In the genomic region with DNA sequence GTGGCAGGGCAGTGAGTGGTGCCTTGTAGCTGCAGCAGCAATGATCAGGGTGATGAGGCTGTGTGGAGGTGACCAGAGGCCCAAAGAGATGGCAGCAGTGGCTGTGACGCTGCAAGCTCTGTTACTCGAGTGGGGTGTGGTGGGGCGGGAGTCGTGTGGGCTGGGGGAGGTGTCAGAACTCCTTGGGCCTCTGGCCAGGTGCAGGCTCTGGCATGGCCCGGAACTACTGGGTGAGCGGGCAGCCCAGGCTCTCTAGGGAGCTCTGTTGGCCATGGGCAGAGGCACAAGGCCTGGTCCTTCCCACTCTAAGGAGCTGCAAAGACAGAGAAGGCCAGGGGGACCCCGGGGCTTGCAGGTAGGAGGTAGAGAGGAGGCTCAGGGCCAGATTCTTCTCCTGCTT, we compare ENCODE assay signal across 1 cellular context.
TF ChIP-seq lines count a peak whose summit lies in the region.

No MANE protein-coding gene starts in this region.

TF ChIP-seq in IMR-90, 13 proteins besides CTCF, POLR2A, EP300 and RAD21 (continued from another document):
- TF ChIP-seq, protein P1, sequence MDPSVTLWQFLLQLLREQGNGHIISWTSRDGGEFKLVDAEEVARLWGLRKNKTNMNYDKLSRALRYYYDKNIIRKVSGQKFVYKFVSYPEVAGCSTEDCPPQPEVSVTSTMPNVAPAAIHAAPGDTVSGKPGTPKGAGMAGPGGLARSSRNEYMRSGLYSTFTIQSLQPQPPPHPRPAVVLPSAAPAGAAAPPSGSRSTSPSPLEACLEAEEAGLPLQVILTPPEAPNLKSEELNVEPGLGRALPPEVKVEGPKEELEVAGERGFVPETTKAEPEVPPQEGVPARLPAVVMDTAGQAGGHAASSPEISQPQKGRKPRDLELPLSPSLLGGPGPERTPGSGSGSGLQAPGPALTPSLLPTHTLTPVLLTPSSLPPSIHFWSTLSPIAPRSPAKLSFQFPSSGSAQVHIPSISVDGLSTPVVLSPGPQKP (IDR thresholded peaks at IDR 0.05; ENCODE audit: borderline replicate concordance, low read depth, low read length): no peak
- no peak for TF ChIP-seq NFE2L2 (IDR thresholded peaks at IDR 0.05; ENCODE audit: low read depth, low read length)
- no peak for TF ChIP-seq RCOR1 (IDR thresholded peaks at IDR 0.05; ENCODE audit: insufficient replicate concordance, low read length)
- no peak for TF ChIP-seq FOS (IDR thresholded peaks at IDR 0.05; ENCODE audit: low read depth, low read length)
- no peak for TF ChIP-seq CHD1 (IDR thresholded peaks at IDR 0.05; ENCODE audit: low read depth, low read length)
- TF ChIP-seq MAZ (IDR thresholded peaks at IDR 0.05; ENCODE audit: borderline replicate concordance, low read depth, low read length): no peak
- no peak for TF ChIP-seq CEBPB (IDR thresholded peaks at IDR 0.05; ENCODE audit: low read depth, low read length)
